Comparison of ENCODE assay signal across 8 cellular contexts in the genomic region with DNA sequence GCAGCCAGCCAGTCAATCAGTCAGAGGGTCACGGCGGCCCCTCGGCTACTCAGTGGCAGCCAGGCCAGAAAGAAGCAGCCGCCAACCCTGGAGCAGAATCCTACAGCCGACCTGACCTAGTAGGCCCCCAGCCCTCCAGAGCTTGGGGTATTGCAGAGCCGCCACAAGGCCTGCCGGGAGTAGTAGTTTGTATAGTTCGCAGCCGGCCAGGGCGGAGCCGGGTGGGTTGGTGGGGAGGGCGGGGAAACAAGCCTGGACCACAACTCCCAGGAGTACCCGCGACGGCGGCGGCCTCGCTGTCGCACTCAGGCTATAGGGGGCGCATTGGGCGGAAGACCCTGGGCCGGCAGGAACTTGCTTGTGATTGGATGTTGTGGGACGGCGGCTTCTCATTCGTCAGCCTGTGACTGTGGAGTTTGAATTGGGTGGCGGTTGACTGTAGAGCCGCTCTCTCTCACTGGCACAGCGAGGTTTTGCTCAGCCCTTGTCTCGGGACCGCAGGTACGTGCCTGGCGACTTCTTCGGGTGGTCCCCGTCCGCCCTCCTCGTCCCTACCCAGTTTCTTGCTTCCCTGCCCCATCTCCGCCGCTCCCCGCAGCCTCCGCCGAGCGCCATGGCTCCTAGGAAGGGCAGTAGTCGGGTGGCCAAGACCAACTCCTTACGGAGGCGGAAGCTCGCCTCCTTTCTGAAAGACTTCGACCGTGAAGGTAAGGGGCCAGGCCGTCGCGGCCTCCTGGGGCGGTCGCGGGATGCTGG. TPM values are rescaled to one million over a fixed set of nuclear protein-coding genes. Genes with fewer than 3 reads are reported as not detected.
DNase-seq lines count a peak whose midpoint lies in the region; ATAC-seq and FAIRE-seq lines count a peak whose summit lies in the region.

A gene (plus strand): TSS at position 439 of the 756 bp plus-strand sequence. CDS start 175 bp downstream, at position 614.

- in situ Hi-C loops in Caki2 (cut with HindIII; ENCODE audit: low pct_unique_long_range_greater_than_20kb, low sequenced_read_pairs), result no loop called here

- DNase-seq in Caki2 (ENCODE audit: low read depth), result peak; percentile 95
- peak; percentile 96 for DNase-seq in HTR-8/SVneo (ENCODE audit: insufficient read length, low spot score)
- peak; percentile 98 for DNase-seq in NOMO-1 treated with DMSO at 0.1 percent for 48 hours (lab: John Stamatoyannopoulos, UW; ENCODE audit: unreplicated experiment)
- DNase-seq in activated CD8-positive, alpha-beta memory T cell treated with anti-CD3 and anti-CD28 coated beads for 4 hours (ENCODE audit: low read depth in 2 of 2), result peak; percentile 96
- peak; percentile 97 to 98 (median 98) for DNase-seq in effector memory CD8-positive, alpha-beta T cell
- DNase-seq in memory B cell (ENCODE audit: low spot score in 2 of 2), result peak; percentile 96 to 99
- peak; percentile 97 for DNase-seq in stimulated activated CD8-positive, alpha-beta memory T cell treated with anti-CD3 and anti-CD28 coated beads, Interleukin-12 subunit alpha, Interleukin-12 subunit beta, amount 100 ng/mL, for 24 hours (ENCODE audit: extremely low read depth)

- H3K27me3 Mint-ChIP-seq in effector memory CD8-positive, alpha-beta T cell, result no peaks in the 10 kb centered on the region
- H3K27me3 Mint-ChIP-seq in memory B cell, result no peaks in the 10 kb centered on the region

- H3K9me3 Mint-ChIP-seq in effector memory CD8-positive, alpha-beta T cell, result no peaks in the 10 kb centered on the region
- no peaks in the 10 kb centered on the region for H3K9me3 Mint-ChIP-seq in memory B cell

- ATAC-seq in GM21367 (IDR thresholded peaks at IDR 0.05; ENCODE audit: unreplicated experiment), result peak; percentile 59
- ATAC-seq in effector memory CD8-positive, alpha-beta T cell (replicated peaks), result peak; percentile 84
- peak; percentile 84 for ATAC-seq in memory B cell (ENCODE audit: low read depth)

- H3K36me3 Mint-ChIP-seq in effector memory CD8-positive, alpha-beta T cell (ENCODE audit: insufficient read depth), result peaks cover 25% of the 10 kb centered on the region
- peaks cover 6% of the 10 kb centered on the region for H3K36me3 Mint-ChIP-seq in memory B cell

- peak within 1 kb of the TSS; percentile 97 for H3K4me3 Mint-ChIP-seq in effector memory CD8-positive, alpha-beta T cell
- peak within 1 kb of the TSS; percentile 91 for H3K4me3 Mint-ChIP-seq in memory B cell

- FAIRE-seq in HTR-8/SVneo (lab: Jason Lieb, UNC), result peak; percentile 89

- H3K4me1 Mint-ChIP-seq in effector memory CD8-positive, alpha-beta T cell (ENCODE audit: low read depth in 2 of 2), result peaks cover 33 to 34% of the 10 kb centered on the region in 2 donors
- peaks cover 26% of the 10 kb centered on the region for H3K4me1 Mint-ChIP-seq in memory B cell

- H3K27ac Mint-ChIP-seq in effector memory CD8-positive, alpha-beta T cell, result peak within 1 kb of the TSS; percentile 79 to 89
- peak within 1 kb of the TSS; percentile 88 for H3K27ac Mint-ChIP-seq in memory B cell

RNA-seq across cellular contexts. Expression of the gene that starts here (rescaled TPM):
- 9.8 and 14.5 TPM in 2 replicates for total RNA-seq in Caki2 (2014; rRNA removed; shearing (Covaris generic); ENCODE audit: low replicate concordance)

Comparison
In these comparisons a context has a peak if more than half of its experiments do, and no peak if none do; other contexts are left out.
1. Peak in every context shown above with its lines: DNase-seq and ATAC-seq.